Comparison of ENCODE assay signal across 15 cellular contexts in the genomic region with DNA sequence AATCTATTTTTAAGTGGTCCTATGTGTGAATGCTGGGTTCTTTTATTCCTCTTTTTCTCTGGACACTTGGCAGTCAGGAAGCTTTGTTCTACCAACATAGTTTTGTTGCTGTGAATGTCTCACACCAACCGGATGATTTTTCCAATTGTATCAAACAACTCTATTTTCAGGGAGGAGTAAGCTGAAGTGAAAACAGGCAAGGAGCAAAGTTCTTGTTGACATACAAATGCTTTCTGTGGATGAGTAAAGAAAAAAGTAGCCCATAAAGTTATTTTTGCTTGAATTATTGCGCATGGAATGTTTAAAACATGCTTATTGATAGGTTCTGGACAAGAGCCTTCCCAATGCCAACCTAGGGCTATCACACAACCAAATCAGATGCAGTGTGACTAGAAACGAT. TPM values are rescaled to one million over a fixed set of nuclear protein-coding genes. Genes with fewer than 3 reads are reported as not detected.
A peak's percentile ranks its signal among the peaks of the same experiment; 100 is the strongest.
DNase-seq lines count a peak whose midpoint lies in the region; ATAC-seq and TF ChIP-seq lines count a peak whose summit lies in the region.
"Had no signal": no experiment of that assay in that cellular context is flagged by ENCODE, and none has a peak within 500 bp of the region (broad histone marks: within the 10 kb centered on the region; RNA-seq: fewer than 3 reads in every experiment).

No MANE protein-coding gene starts in this region.

- no peak overlapping the region for H2AFZ ChIP-seq in DND-41 (ENCODE audit: low read depth, low read length)

- in situ Hi-C loops in astrocyte of the cerebellum (cut with HindIII; ENCODE audit: low sequenced_read_pairs) = loop anchor here (5.0 kb wide), 4 partner anchors 34 to 101 kb away; no protein-coding TSS in a partner anchor

- H3K4me1 ChIP-seq in DND-41 (ENCODE audit: insufficient read depth, low read length) (peaks cover 61% of the 10 kb centered on the region), mucosa of descending colon (ENCODE audit: low read depth) (peaks cover 39% of the 10 kb centered on the region)

- H3K4me2 ChIP-seq in DND-41 (ENCODE audit: insufficient read depth, low read length) = peak overlapping the region; percentile 89; the same call in 1 of the 2 replicates
- H3K4me2 ChIP-seq: KMS-11 had no signal

- H3K9me3 ChIP-seq in DND-41 (ENCODE audit: insufficient read depth, low read length, severe bottlenecking) (no peaks in the 10 kb centered on the region), mucosa of descending colon (no peaks in the 10 kb centered on the region)
- H3K9me3 ChIP-seq: sigmoid colon, SJCRH30 had no signal

- H3K27me3 ChIP-seq in DND-41 (ENCODE audit: insufficient read depth, low read length, poor library complexity) = no peaks in the 10 kb centered on the region
- H3K27me3 ChIP-seq: brain microvascular endothelial cell, sigmoid colon, SJCRH30 had no signal

- no peak for DNase-seq in DND-41
- no peak for DNase-seq in astrocyte of the cerebellum (ENCODE audit: low read depth)
- DNase-seq in mucosa of descending colon = no peak
- DNase-seq in activated effector memory CD4-positive, alpha-beta T cell treated with Interleukin-2 at 50 U/mL for 16 hours = no peak
- DNase-seq in epidermal melanocyte (ENCODE audit: insufficient read length, low spot score) = no peak
- no peak for DNase-seq in NCI-H128 (lab: John Stamatoyannopoulos, UW; ENCODE audit: unreplicated experiment)
- DNase-seq: brain microvascular endothelial cell, NCI-H345, sigmoid colon, SJCRH30 had no signal

- no peak overlapping the region for H3K9ac ChIP-seq in DND-41 (ENCODE audit: low read depth, low read length)
- H3K9ac ChIP-seq: KMS-11 had no signal

- H3K4me3 ChIP-seq in DND-41 (ENCODE audit: low read depth in 1 of 2, low read length in 2 of 2) (no peak overlapping the region), astrocyte of the cerebellum (ENCODE audit: low read depth, low read length) (peak overlapping the region; percentile 7), mucosa of descending colon (no peak overlapping the region)
- H3K4me3 ChIP-seq: lung, SJCRH30 had no signal

- peaks cover 52% of the 10 kb centered on the region for H3K79me2 ChIP-seq in DND-41 (ENCODE audit: insufficient read depth, low read length)

- H3K27ac ChIP-seq in 22Rv1 = peak overlapping the region; percentile 69
- no peak overlapping the region for H3K27ac ChIP-seq in DND-41 (ENCODE audit: low read length)
- H3K27ac ChIP-seq: brain microvascular endothelial cell, KMS-11, SJCRH30 had no signal

- H3K36me3 ChIP-seq in DND-41 (ENCODE audit: insufficient read depth, low read length) (peaks cover 39% of the 10 kb centered on the region), mucosa of descending colon (ENCODE audit: low read depth) (peaks cover 4% of the 10 kb centered on the region)
- H3K36me3 ChIP-seq: brain microvascular endothelial cell, sigmoid colon had no signal

- peaks cover 44% of the 10 kb centered on the region for H4K20me1 ChIP-seq in DND-41 (ENCODE audit: insufficient read depth, low read length)

- ATAC-seq in DND-41 (ENCODE audit: insufficient read depth, low read depth) = no peak
- peak; percentile 12 for ATAC-seq in mucosa of descending colon
- ATAC-seq in GM21526 (IDR thresholded peaks at IDR 0.05; ENCODE audit: low FRiP score, unreplicated experiment) = no peak
- ATAC-seq: HCT116 had no signal

- TF ChIP-seq CTCF in 22Rv1 (IDR thresholded peaks at IDR 0.05) (no peak), DND-41 (IDR thresholded peaks at IDR 0.05; ENCODE audit: borderline replicate concordance, extremely low read depth, low read length, poor library complexity, severe bottlenecking) (no peak), astrocyte of the cerebellum (IDR thresholded peaks at IDR 0.05; ENCODE audit: low read depth, low read length, missing control alignments) (no peak), mucosa of descending colon (IDR thresholded peaks at IDR 0.05) (no peak)

- intact Hi-C loops in mucosa of descending colon (cut with DNase I, micrococcal nuclease) = no loop called here

RNA-seq across cellular contexts. Expression of a gene that starts 4.4 kb away (rescaled TPM):
- total RNA-seq in mucosa of descending colon = 10 to 100 TPM; 15.4 to 16.7 (median 16.4) TPM

RNA-seq across cellular contexts. Expression of a gene that starts 59.1 kb away (rescaled TPM):
- total RNA-seq in mucosa of descending colon = 10 to 100 TPM in 1 of 3 donors, 1 to 10 TPM in 2; 3.3 to 14.6 (median 7.4) TPM
